Comparison of ENCODE assay signal across 15 cellular contexts in genomic region chrX:17032351-17032750, GRCh38.
A peak's percentile ranks its signal among the peaks of the same experiment; 100 is the strongest.
DNase-seq lines count a peak whose midpoint lies in the region; ATAC-seq, FAIRE-seq and TF ChIP-seq lines count a peak whose summit lies in the region.
"Had no signal": no experiment of that assay in that cellular context is flagged by ENCODE, and none has a peak within 500 bp of the region (broad histone marks: within the 10 kb centered on the region; RNA-seq: fewer than 3 reads in every experiment).

No MANE protein-coding gene starts in this region.

- in situ Hi-C loops in ACHN (cut with HindIII; ENCODE audit: low pct_ligation_motif_present, low pct_unique_long_range_greater_than_20kb, low sequenced_read_pairs), result no loop called here

- H3K9me3 Mint-ChIP-seq in progenitor cell of endocrine pancreas (ENCODE audit: low read depth), result no peaks in the 10 kb centered on the region
- H3K9me3 Mint-ChIP-seq in GM23338, result no peaks in the 10 kb centered on the region
- no peaks in the 10 kb centered on the region for H3K9me3 Mint-ChIP-seq in activated T-helper 1 cell treated with anti-CD3 and anti-CD28 coated beads, Interleukin-12 subunit alpha, Interleukin-12 subunit beta, Interleukin-2, Interleukin-4 antibody, amounts not matched to agents 30 ng/mL and 10 ng/mL and 1 ng/mL, durations not matched to agents 14 hours and 24 hours and 36 hours
- H3K9me3 Mint-ChIP-seq: nephron progenitor cell had no signal

- H3K4me2 ChIP-seq in osteoblast (ENCODE audit: insufficient read depth, low read length) (no peak overlapping the region), GM23338 (no peak overlapping the region)

- 12 to 40% methylated on average over 4 of the region's 4 CpGs for WGBS in pancreas, 2 donors

- intact Hi-C loops in pancreas (cut with DNase I), result no loop called here
- intact Hi-C loops in activated T-helper 1 cell treated with anti-CD3 and anti-CD28 coated beads, Interleukin-12 subunit alpha, Interleukin-12 subunit beta, Interleukin-2, Interleukin-4 antibody, amounts not matched to agents 30 ng/mL and 10 ng/mL and 1 ng/mL, durations not matched to agents 14 hours and 24 hours and 36 hours (cut with micrococcal nuclease), result no loop called here

- no peak overlapping the region for H3K4me3 ChIP-seq in epithelial cell of proximal tubule (ENCODE audit: low read depth, low read length)
- H3K4me3 ChIP-seq in pancreas, result no peak overlapping the region
- H3K4me3 ChIP-seq in osteoblast (ENCODE audit: insufficient read depth, low read length), result no peak overlapping the region
- no peak overlapping the region for H3K4me3 ChIP-seq in GM23338
- H3K4me3 ChIP-seq: transverse colon had no signal

- no peaks in the 10 kb centered on the region for H3K9me2 ChIP-seq in GM23338 (ENCODE audit: insufficient read depth)

- H3K36me3 ChIP-seq in pancreas (no peaks in the 10 kb centered on the region), osteoblast (ENCODE audit: insufficient read depth, low read length) (no peaks in the 10 kb centered on the region), GM23338 (ENCODE audit: insufficient read depth) (no peaks in the 10 kb centered on the region)
- H3K36me3 ChIP-seq: transverse colon had no signal

- ATAC-seq in pancreas, result peak; percentile 88 to 92 (median 89)
- no peak for ATAC-seq in GM23338

- DNase-seq in ACHN, result peak; percentile 72
- DNase-seq in RCC 7860 (ENCODE audit: low spot score), result peak; percentile 88
- DNase-seq in epithelial cell of proximal tubule (ENCODE audit: low read depth), result peak; percentile 91
- peak in 4 of 6 donors; percentile 30 to 68 (median 35) for DNase-seq in pancreas
- no peak for DNase-seq in progenitor cell of endocrine pancreas (ENCODE audit: low spot score, unreplicated experiment)
- DNase-seq in osteoblast (ENCODE audit: insufficient read length, low spot score, missing footprints), result no peak
- no peak for DNase-seq in GM23338 (ENCODE audit: low spot score)
- no peak for DNase-seq in activated T-helper 1 cell treated with anti-CD3 and anti-CD28 coated beads, Interleukin-12 subunit alpha, Interleukin-12 subunit beta, Interleukin-2, Interleukin-4 antibody, amounts not matched to agents 30 ng/mL and 10 ng/mL and 1 ng/mL, durations not matched to agents 14 hours and 24 hours and 36 hours (ENCODE audit: low spot score)
- DNase-seq: NCI-H2081 treated with DMSO at 0.1 percent for 48 hours; nephron progenitor cell; RPMI8226; stimulated activated CD4-positive, alpha-beta T cell treated with anti-CD3 and anti-CD28 coated beads, Interleukin-4, amount 100 ng/mL, for 4 hours; transverse colon had no signal

- FAIRE-seq in RCC 7860 (lab: Jason Lieb, UNC) (peak; percentile 100), pancreas (lab: Jason Lieb, UNC) (peak; percentile 9)
- FAIRE-seq: G401.6 had no signal

- no peaks in the 10 kb centered on the region for H3K36me3 Mint-ChIP-seq in progenitor cell of endocrine pancreas (ENCODE audit: insufficient read depth)
- H3K36me3 Mint-ChIP-seq in GM23338 (ENCODE audit: low read depth), result no peaks in the 10 kb centered on the region
- H3K36me3 Mint-ChIP-seq in activated T-helper 1 cell treated with anti-CD3 and anti-CD28 coated beads, Interleukin-12 subunit alpha, Interleukin-12 subunit beta, Interleukin-2, Interleukin-4 antibody, amounts not matched to agents 30 ng/mL and 10 ng/mL and 1 ng/mL, durations not matched to agents 14 hours and 24 hours and 36 hours (ENCODE audit: low read depth), result no peaks in the 10 kb centered on the region

- H3K27me3 ChIP-seq in pancreas (no peaks in the 10 kb centered on the region), osteoblast (ENCODE audit: insufficient read depth, low read length) (peaks cover 3% of the 10 kb centered on the region), GM23338 (ENCODE audit: insufficient read depth) (no peaks in the 10 kb centered on the region)
- H3K27me3 ChIP-seq: transverse colon had no signal

- H3K27me3 Mint-ChIP-seq in progenitor cell of endocrine pancreas (peaks cover 4% of the 10 kb centered on the region), GM23338 (ENCODE audit: insufficient read depth, low read depth, poor library complexity) (no peaks in the 10 kb centered on the region)
- peaks cover 2% of the 10 kb centered on the region for H3K27me3 Mint-ChIP-seq in activated T-helper 1 cell treated with anti-CD3 and anti-CD28 coated beads, Interleukin-12 subunit alpha, Interleukin-12 subunit beta, Interleukin-2, Interleukin-4 antibody, amounts not matched to agents 30 ng/mL and 10 ng/mL and 1 ng/mL, durations not matched to agents 14 hours and 24 hours and 36 hours (ENCODE audit: insufficient read depth)

- H3K4me1 ChIP-seq in pancreas (peaks cover 0 to 10% (median 4%) of the 10 kb centered on the region in 3 donors), osteoblast (ENCODE audit: insufficient read depth, low read length) (no peaks in the 10 kb centered on the region), GM23338 (ENCODE audit: insufficient read depth) (no peaks in the 10 kb centered on the region)

- no peaks in the 10 kb centered on the region for H3K79me2 ChIP-seq in osteoblast (ENCODE audit: insufficient read depth, low read length)
- H3K79me2 ChIP-seq in GM23338 (replicated peaks; ENCODE audit: insufficient read depth), result no peaks in the 10 kb centered on the region

- H3K27ac Mint-ChIP-seq in progenitor cell of endocrine pancreas (no peak overlapping the region), GM23338 (no peak overlapping the region)
- no peak overlapping the region for H3K27ac Mint-ChIP-seq in activated T-helper 1 cell treated with anti-CD3 and anti-CD28 coated beads, Interleukin-12 subunit alpha, Interleukin-12 subunit beta, Interleukin-2, Interleukin-4 antibody, amounts not matched to agents 30 ng/mL and 10 ng/mL and 1 ng/mL, durations not matched to agents 14 hours and 24 hours and 36 hours
- H3K27ac Mint-ChIP-seq: nephron progenitor cell had no signal

- peaks cover 1% of the 10 kb centered on the region for H3K4me1 Mint-ChIP-seq in progenitor cell of endocrine pancreas (ENCODE audit: low read depth)
- H3K4me1 Mint-ChIP-seq in GM23338, result no peaks in the 10 kb centered on the region; the same call in 2 of the 3 replicates
- H3K4me1 Mint-ChIP-seq in activated T-helper 1 cell treated with anti-CD3 and anti-CD28 coated beads, Interleukin-12 subunit alpha, Interleukin-12 subunit beta, Interleukin-2, Interleukin-4 antibody, amounts not matched to agents 30 ng/mL and 10 ng/mL and 1 ng/mL, durations not matched to agents 14 hours and 24 hours and 36 hours (ENCODE audit: low read depth), result no peaks in the 10 kb centered on the region

- H3K4me3 Mint-ChIP-seq in progenitor cell of endocrine pancreas (ENCODE audit: low read depth) (no peak overlapping the region), GM23338 (no peak overlapping the region)
- H3K4me3 Mint-ChIP-seq in activated T-helper 1 cell treated with anti-CD3 and anti-CD28 coated beads, Interleukin-12 subunit alpha, Interleukin-12 subunit beta, Interleukin-2, Interleukin-4 antibody, amounts not matched to agents 30 ng/mL and 10 ng/mL and 1 ng/mL, durations not matched to agents 14 hours and 24 hours and 36 hours, result no peak overlapping the region
- H3K4me3 Mint-ChIP-seq: nephron progenitor cell had no signal

- H3K9me3 ChIP-seq in pancreas (no peaks in the 10 kb centered on the region), osteoblast (ENCODE audit: low read depth, low read length) (no peaks in the 10 kb centered on the region)
- H3K9me3 ChIP-seq: transverse colon had no signal

- H4K20me1 ChIP-seq in osteoblast (ENCODE audit: insufficient read depth, low read length) (no peaks in the 10 kb centered on the region), GM23338 (replicated peaks; ENCODE audit: insufficient read depth) (no peaks in the 10 kb centered on the region)

- no peak overlapping the region for H2AFZ ChIP-seq in osteoblast (ENCODE audit: low read length)
- H2AFZ ChIP-seq in GM23338, result no peak overlapping the region

- peak overlapping the region; percentile 11 to 65 (median 46) for H3K27ac ChIP-seq in pancreas
- no peak overlapping the region for H3K27ac ChIP-seq in osteoblast (ENCODE audit: low read depth, low read length)
- H3K27ac ChIP-seq in GM23338 (ENCODE audit: low read depth), result no peak overlapping the region
- H3K27ac ChIP-seq: transverse colon, VCaP had no signal

- TF ChIP-seq CTCF in epithelial cell of proximal tubule (conservative IDR thresholded peaks at IDR 0.05; ENCODE audit: low read depth, low read length) (no peak), pancreas (IDR thresholded peaks at IDR 0.05) (no peak), progenitor cell of endocrine pancreas (IDR thresholded peaks at IDR 0.05; ENCODE audit: unreplicated experiment) (no peak), osteoblast (IDR thresholded peaks at IDR 0.05; ENCODE audit: extremely low read depth, low read depth, low read length) (no peak), GM23338 (conservative IDR thresholded peaks at IDR 0.05; ENCODE audit: low read depth in 2 of 2) (no peak)

- H3F3A ChIP-seq in GM23338 (replicated peaks; ENCODE audit: low read depth), result no peaks in the 10 kb centered on the region

TF ChIP-seq in GM23338, 12 proteins besides CTCF, POLR2A, EP300 and RAD21 (continues in another document):
- no peak for TF ChIP-seq JUNB (IDR thresholded peaks at IDR 0.05; ENCODE audit: unreplicated experiment)
- no peak for TF ChIP-seq POLR2AphosphoS5 (IDR thresholded peaks at IDR 0.05; ENCODE audit: low read depth)
- TF ChIP-seq, protein P1, sequence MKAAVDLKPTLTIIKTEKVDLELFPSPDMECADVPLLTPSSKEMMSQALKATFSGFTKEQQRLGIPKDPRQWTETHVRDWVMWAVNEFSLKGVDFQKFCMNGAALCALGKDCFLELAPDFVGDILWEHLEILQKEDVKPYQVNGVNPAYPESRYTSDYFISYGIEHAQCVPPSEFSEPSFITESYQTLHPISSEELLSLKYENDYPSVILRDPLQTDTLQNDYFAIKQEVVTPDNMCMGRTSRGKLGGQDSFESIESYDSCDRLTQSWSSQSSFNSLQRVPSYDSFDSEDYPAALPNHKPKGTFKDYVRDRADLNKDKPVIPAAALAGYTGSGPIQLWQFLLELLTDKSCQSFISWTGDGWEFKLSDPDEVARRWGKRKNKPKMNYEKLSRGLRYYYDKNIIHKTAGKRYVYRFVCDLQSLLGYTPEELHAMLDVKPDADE (IDR thresholded peaks at IDR 0.05), result no peak

Comparison
In these comparisons a context has a peak if more than half of its experiments do, and no peak if none do; other contexts are left out.
1. DNase-seq: peak in ACHN (single experiment), RCC 7860 (single experiment), epithelial cell of proximal tubule (single experiment) and pancreas (4 of 6); none in progenitor cell of endocrine pancreas (single experiment), osteoblast (single experiment), GM23338 (single experiment) and activated T-helper 1 cell treated with anti-CD3 and anti-CD28 coated beads, Interleukin-12 subunit alpha, Interleukin-12 subunit beta, Interleukin-2, Interleukin-4 antibody, amounts not matched to agents 30 ng/mL and 10 ng/mL and 1 ng/mL, durations not matched to agents 14 hours and 24 hours and 36 hours (single experiment).
2. H3K27ac ChIP-seq: peak in pancreas (4 of 4); none in osteoblast (single experiment) and GM23338 (single experiment).